32 cellular contexts compared by ENCODE assay signal in genomic region chr3:174377096-174377495, GRCh38.
"Had no signal": no experiment of that assay in that cellular context is flagged by ENCODE, and none has a peak within 500 bp of the region (broad histone marks: within the 10 kb centered on the region; RNA-seq: fewer than 3 reads in every experiment).

No MANE protein-coding gene starts in this region.

- H3K27ac ChIP-seq: PC-9, RWPE1, SJSA1 had no signal

- H2AFZ ChIP-seq: PC-9 had no signal

- H3K4me1 ChIP-seq: SJSA1 had no signal

- H3K27me3 ChIP-seq: MG63, SJSA1 had no signal

- H3K4me2 ChIP-seq: PC-9, SK-N-SH had no signal

- DNase-seq: Kasumi-1, KG1, MG63, NCI-H1048, NCI-H1092 treated with DMSO at 0.1 percent for 48 hours, NCI-H1105 treated with DMSO at 0.1 percent for 48 hours, NCI-H1417, NCI-H1436, NCI-H146, NCI-H1694, NCI-H187, NCI-H1930, NCI-H2029 treated with DMSO at 0.1 percent for 48 hours, NCI-H2081 treated with DMSO at 0.1 percent for 48 hours, NCI-H2107, NCI-H2171, NCI-H446 treated with DMSO at 0.1 percent for 48 hours, NCI-H510A, NCI-H524, NCI-H526, NCI-H69, NCI-H748 treated with DMSO at 0.1 percent for 48 hours, NCI-H82, PC-9, Right ventricle myocardium superior, SHP77 treated with DMSO at 0.1 percent for 48 hours, SW 1271 had no signal

- H3K9me3 ChIP-seq: MG63, SJSA1, SK-N-SH had no signal

- ATAC-seq: K562, Panc1 had no signal

- H3K36me3 ChIP-seq: MG63, SJSA1 had no signal

- H3K4me3 ChIP-seq: K562, MG63, PC-9, SJSA1 had no signal

- H3K9ac ChIP-seq: SK-N-SH had no signal
